In the genomic region with DNA sequence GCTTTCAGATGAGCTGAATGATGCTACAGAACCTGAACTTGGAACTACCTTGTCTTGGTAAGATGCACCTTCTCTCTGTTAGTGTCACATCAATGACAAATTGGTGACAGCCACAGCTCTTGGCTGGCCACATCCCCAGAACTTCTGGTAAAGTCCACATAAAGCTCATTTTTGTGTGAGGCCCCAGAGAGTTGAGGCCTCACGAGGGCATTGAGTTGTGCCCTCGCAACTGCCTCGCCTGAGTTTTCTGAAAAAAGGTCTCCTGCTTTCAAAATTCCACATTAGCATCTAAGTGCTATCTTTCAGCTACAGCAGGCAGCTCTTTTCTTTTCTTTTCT, we compare ENCODE assay signal across 20 cellular contexts. TPM values are rescaled to one million over a fixed set of nuclear protein-coding genes. Genes with fewer than 3 reads are reported as not detected.
A peak's percentile ranks its signal among the peaks of the same experiment; 100 is the strongest.
DNase-seq lines count a peak whose midpoint lies in the region; ATAC-seq and TF ChIP-seq lines count a peak whose summit lies in the region.
"Had no signal": no experiment of that assay in that cellular context is flagged by ENCODE, and none has a peak within 500 bp of the region (broad histone marks: within the 10 kb centered on the region; RNA-seq: fewer than 3 reads in every experiment).

No MANE protein-coding gene starts in this region.

- H3K9ac ChIP-seq in PC-3 (ENCODE audit: low read length): no peak overlapping the region

- H3K4me2 ChIP-seq in PC-3 (ENCODE audit: low read length): no peak overlapping the region

- H4K20me1 ChIP-seq in PC-3 (ENCODE audit: low read length): no peaks in the 10 kb centered on the region

- no peaks in the 10 kb centered on the region for H3K27me3 ChIP-seq in PC-3 (ENCODE audit: low read length)
- H3K27me3 ChIP-seq: foreskin keratinocyte, pancreas, tibial artery had no signal

- no peaks in the 10 kb centered on the region for H3K4me1 ChIP-seq in PC-3 (ENCODE audit: insufficient read depth, low read length)
- H3K4me1 ChIP-seq: foreskin keratinocyte, pancreas, tibial artery had no signal

- DNase-seq in NOMO-1 treated with DMSO at 0.1 percent for 48 hours (lab: John Stamatoyannopoulos, UW; ENCODE audit: unreplicated experiment) (peak; percentile 32), NOMO-1 (lab: John Stamatoyannopoulos, UW; ENCODE audit: unreplicated experiment in 2 of 2) (no peak), immature natural killer cell (no peak), PC-3 (no peak), NCI-H748 (lab: John Stamatoyannopoulos, UW; ENCODE audit: unreplicated experiment) (no peak)
- DNase-seq: effector CD4-positive, alpha-beta T cell; foreskin keratinocyte; GOT3; NCI-H187; NCI-H69; pancreas; tibial artery; WERI-Rb-1 had no signal

- CTCF ChIA-PET in PC-3 (lab: Charles Lee): no interaction called here

- no peaks in the 10 kb centered on the region for H3K9me2 ChIP-seq in PC-3 (replicated peaks; ENCODE audit: low read length)

- no peaks in the 10 kb centered on the region for H3K79me2 ChIP-seq in PC-3 (ENCODE audit: low read length)

- no peaks in the 10 kb centered on the region for H3K9me3 ChIP-seq in PC-3 (ENCODE audit: low read length)
- H3K9me3 ChIP-seq: pancreas had no signal

- H3K27ac Mint-ChIP-seq in immature natural killer cell: peak overlapping the region in 4 of 6 donors; percentile 5 to 71 (median 48)
- H3K27ac Mint-ChIP-seq: activated T-helper 17 cell treated with anti-CD3 and anti-CD28 coated beads, Interleukin-2, amount 50 U/mL, for 72 hours had no signal

- no peak overlapping the region for H2AFZ ChIP-seq in PC-3 (ENCODE audit: low read length)

- no peaks in the 10 kb centered on the region for H3F3A ChIP-seq in PC-3 (ENCODE audit: low read length, unreplicated experiment)

- peak overlapping the region; percentile 44 to 71 (median 61) for H3K4me3 Mint-ChIP-seq in immature natural killer cell
- H3K4me3 Mint-ChIP-seq: activated T-helper 17 cell treated with anti-CD3 and anti-CD28 coated beads, Interleukin-2, amount 50 U/mL, for 72 hours; brain had no signal

- H3K9me3 Mint-ChIP-seq in immature natural killer cell: peaks cover 0 to 14% (median 4%) of the 10 kb centered on the region in 6 donors

- BruUV-seq in PC-3 (replicated peaks; lab: Mats Ljungman, UMichigan): no TSS peak

- peaks cover 3 to 11% (median 4%) of the 10 kb centered on the region in 3 donors for H3K36me3 Mint-ChIP-seq in immature natural killer cell
- H3K36me3 Mint-ChIP-seq: brain had no signal

- POLR2A ChIA-PET in PC-3 (lab: Charles Lee; ENCODE audit: unreplicated experiment): no interaction called here

- no peak overlapping the region for H3K27ac ChIP-seq in PC-3 (ENCODE audit: low read length)
- H3K27ac ChIP-seq: 22Rv1, foreskin keratinocyte, pancreas, tibial artery, WERI-Rb-1 had no signal

- H3K27me3 Mint-ChIP-seq in immature natural killer cell (ENCODE audit: low read depth in 3 of 3): peaks cover 14 to 25% (median 25%) of the 10 kb centered on the region in 3 donors

- intact Hi-C loops in PC-3 (cut with micrococcal nuclease): no loop called here

- no peak for TF ChIP-seq CTCF in PC-3 (conservative IDR thresholded peaks at IDR 0.05; ENCODE audit: low read depth, low read length)

- H3K4me3 ChIP-seq in PC-3 (ENCODE audit: low read length): no peak overlapping the region
- H3K4me3 ChIP-seq: pancreas, tibial artery had no signal

- peak; percentile 24 for ATAC-seq in GM19468 (IDR thresholded peaks at IDR 0.05; ENCODE audit: extremely low read depth, unreplicated experiment)
- ATAC-seq in HG03342 (IDR thresholded peaks at IDR 0.05; ENCODE audit: unreplicated experiment): peak; percentile 45
- no peak for ATAC-seq in PC-3
- ATAC-seq in GM21367 (IDR thresholded peaks at IDR 0.05; ENCODE audit: unreplicated experiment): no peak
- ATAC-seq: foreskin keratinocyte, pancreas had no signal

- no peaks in the 10 kb centered on the region for H3K36me3 ChIP-seq in PC-3 (ENCODE audit: low read depth, low read length)
- H3K36me3 ChIP-seq: pancreas, tibial artery, WERI-Rb-1 had no signal

- H3K4me1 Mint-ChIP-seq in immature natural killer cell: peaks cover 22 to 26% of the 10 kb centered on the region in 2 donors
- H3K4me1 Mint-ChIP-seq: brain had no signal

RNA-seq across cellular contexts. Expression of gene MRPL57, which starts 42.6 kb away (rescaled TPM):
- polyA plus RNA-seq in immature natural killer cell: 10 to 100 TPM; 30.4 to 50.7 (median 44.3) TPM
- total RNA-seq in PC-3 (2014; rRNA removed): 56.4 and 92.3 TPM in 2 replicates

RNA-seq across cellular contexts. Expression of gene SKA3, which starts 42.7 kb away (rescaled TPM):
- polyA plus RNA-seq in immature natural killer cell: under 1 TPM in 2 of 3 donors, not detected in 1; 0.75 to 0.99 TPM
- 29.0 and 32.4 TPM in 2 replicates for total RNA-seq in PC-3 (2014; rRNA removed)
- total RNA-seq: mesenteric fat pad had no signal

Comparison
In these comparisons a context has a peak if more than half of its experiments do, and no peak if none do; other contexts are left out.
1. ATAC-seq: peak in GM19468 (single experiment) and HG03342 (single experiment); none in PC-3 (single experiment) and GM21367 (single experiment).